27 cellular contexts compared by ENCODE assay signal in the genomic region with DNA sequence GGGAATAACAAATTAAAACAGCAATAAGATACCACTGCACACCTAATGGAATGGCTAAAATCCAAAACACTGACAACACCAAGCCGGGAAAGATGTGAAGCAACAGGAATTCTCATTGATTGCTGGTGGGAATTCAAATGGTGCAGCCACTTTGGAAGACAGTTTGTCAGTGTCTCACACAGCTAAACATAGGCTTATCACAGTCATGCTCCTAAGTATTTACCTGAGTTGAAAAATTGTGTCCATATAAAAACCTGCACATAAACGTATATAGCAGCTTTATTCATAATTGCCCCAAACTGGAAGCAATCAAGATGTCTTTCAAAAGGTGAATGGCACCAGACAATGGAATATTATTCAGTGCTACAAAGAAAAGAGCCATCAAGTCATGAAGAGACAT. TPM values are rescaled to one million over a fixed set of nuclear protein-coding genes. Genes with fewer than 3 reads are reported as not detected.
DNase-seq lines count a peak whose midpoint lies in the region; ATAC-seq, FAIRE-seq and TF ChIP-seq lines count a peak whose summit lies in the region.
"Had no signal": no experiment of that assay in that cellular context is flagged by ENCODE, and none has a peak within 500 bp of the region (broad histone marks: within the 10 kb centered on the region; RNA-seq: fewer than 3 reads in every experiment).

No MANE protein-coding gene starts in this region.

- no peaks in the 10 kb centered on the region for H3K27me3 ChIP-seq in left ventricle myocardium inferior (ENCODE audit: low read depth)
- no peaks in the 10 kb centered on the region for H3K27me3 ChIP-seq in right cardiac atrium (ENCODE audit: control insufficient read depth, insufficient read depth)
- H3K27me3 ChIP-seq: BLaER1 treated with 17β-estradiol and CSF1 and Interleukin-3, amounts not matched to agents 10 nM and 100 nM; SJCRH30 had no signal

- H3K9me3 Mint-ChIP-seq in activated T-helper 17 cell treated with anti-CD3 and anti-CD28 coated beads, Interleukin-2, amount 50 U/mL, for 72 hours = no peaks in the 10 kb centered on the region
- H3K9me3 Mint-ChIP-seq in natural killer cell treated with Interleukin-12 subunit alpha and Interleukin-12 subunit beta and Interleukin-15 and Interleukin-18, amount 100 ng/mL, for 72 hours = peaks cover 4% of the 10 kb centered on the region
- H3K9me3 Mint-ChIP-seq: CD4-positive, alpha-beta T cell had no signal

- peak overlapping the region; percentile 39 for H3K27ac Mint-ChIP-seq in activated T-helper 17 cell treated with anti-CD3 and anti-CD28 coated beads, Interleukin-2, amount 50 U/mL, for 72 hours
- peak overlapping the region; percentile 68 to 93 for H3K27ac Mint-ChIP-seq in natural killer cell treated with Interleukin-12 subunit alpha and Interleukin-12 subunit beta and Interleukin-15 and Interleukin-18, amount 100 ng/mL, for 72 hours
- H3K27ac Mint-ChIP-seq: CD4-positive, alpha-beta T cell had no signal

- H3K36me3 ChIP-seq in left ventricle myocardium inferior = no peaks in the 10 kb centered on the region
- H3K36me3 ChIP-seq: SJCRH30 had no signal

- no peak overlapping the region for H3K4me3 ChIP-seq in left ventricle myocardium inferior
- H3K4me3 ChIP-seq in right cardiac atrium (ENCODE audit: low read length) = no peak overlapping the region
- H3K4me3 ChIP-seq: A549; BLaER1 treated with 17β-estradiol and CSF1 and Interleukin-3, amounts not matched to agents 10 nM and 100 nM; GM12878; PC-9; SJCRH30 had no signal

- WGBS in right cardiac atrium = 77% methylated on average over 2 of the region's 2 CpGs

- peaks cover 11% of the 10 kb centered on the region for H3K4me1 Mint-ChIP-seq in activated T-helper 17 cell treated with anti-CD3 and anti-CD28 coated beads, Interleukin-2, amount 50 U/mL, for 72 hours
- H3K4me1 Mint-ChIP-seq in natural killer cell treated with Interleukin-12 subunit alpha and Interleukin-12 subunit beta and Interleukin-15 and Interleukin-18, amount 100 ng/mL, for 72 hours (ENCODE audit: low read depth in 2 of 2) = peaks cover 47 to 62% of the 10 kb centered on the region in 2 donors

- intact Hi-C loops in left ventricle myocardium inferior (cut with micrococcal nuclease) = no loop called here
- intact Hi-C loops in right cardiac atrium (cut with DNase I) = no loop called here

- DNase-seq in left ventricle myocardium inferior (no peak), right cardiac atrium (no peak), GM19239 (ENCODE audit: insufficient read length, low spot score) (no peak), anterior cingulate cortex (lab: John Stamatoyannopoulos, UW) (no peak)
- no peak for DNase-seq in natural killer cell treated with Interleukin-12 subunit alpha and Interleukin-12 subunit beta and Interleukin-15 and Interleukin-18, amount 100 ng/mL, for 72 hours (ENCODE audit: low spot score)
- DNase-seq in activated CD4-positive, alpha-beta T cell treated with anti-CD3 and anti-CD28 coated beads for 48 hours = no peak
- DNase-seq: AML-193; CD4-positive, alpha-beta T cell; COR-L47; DMS79; EL; GDM1; NCI-H1048; NCI-H1417; NCI-H1694; NCI-H2081; NCI-H2227 treated with DMSO at 0.1 percent for 48 hours; NCI-H526 treated with DMSO at 0.1 percent for 48 hours; PC-9; SJCRH30 had no signal

- H3K36me3 Mint-ChIP-seq in activated T-helper 17 cell treated with anti-CD3 and anti-CD28 coated beads, Interleukin-2, amount 50 U/mL, for 72 hours (ENCODE audit: low read depth) = peaks cover 6% of the 10 kb centered on the region
- H3K36me3 Mint-ChIP-seq in natural killer cell treated with Interleukin-12 subunit alpha and Interleukin-12 subunit beta and Interleukin-15 and Interleukin-18, amount 100 ng/mL, for 72 hours = peaks cover 21% of the 10 kb centered on the region

- no peak for TF ChIP-seq CTCF in left ventricle myocardium inferior (IDR thresholded peaks at IDR 0.05; ENCODE audit: borderline replicate concordance)

- H3K4me1 ChIP-seq in left ventricle myocardium inferior (peaks cover 22% of the 10 kb centered on the region), right cardiac atrium (ENCODE audit: control insufficient read depth, insufficient read depth, low read length) (peaks cover 1% of the 10 kb centered on the region)
- H3K4me1 ChIP-seq: A549, SJCRH30 had no signal

- H3K27me3 Mint-ChIP-seq in activated T-helper 17 cell treated with anti-CD3 and anti-CD28 coated beads, Interleukin-2, amount 50 U/mL, for 72 hours = no peaks in the 10 kb centered on the region
- no peaks in the 10 kb centered on the region for H3K27me3 Mint-ChIP-seq in natural killer cell treated with Interleukin-12 subunit alpha and Interleukin-12 subunit beta and Interleukin-15 and Interleukin-18, amount 100 ng/mL, for 72 hours
- H3K27me3 Mint-ChIP-seq: CD4-positive, alpha-beta T cell had no signal

- FAIRE-seq in GM19239 (lab: Jason Lieb, UNC) = no peak
- FAIRE-seq: A549 had no signal

- H3K4me3 Mint-ChIP-seq in activated T-helper 17 cell treated with anti-CD3 and anti-CD28 coated beads, Interleukin-2, amount 50 U/mL, for 72 hours = no peak overlapping the region
- peak overlapping the region; percentile 29 for H3K4me3 Mint-ChIP-seq in natural killer cell treated with Interleukin-12 subunit alpha and Interleukin-12 subunit beta and Interleukin-15 and Interleukin-18, amount 100 ng/mL, for 72 hours
- H3K4me3 Mint-ChIP-seq: CD4-positive, alpha-beta T cell had no signal

- ATAC-seq in right cardiac atrium = no peak
- ATAC-seq in activated T-helper 17 cell treated with anti-CD3 and anti-CD28 coated beads, Interleukin-2, amount 50 U/mL, for 72 hours (replicated peaks) = no peak
- no peak for ATAC-seq in natural killer cell treated with Interleukin-12 subunit alpha and Interleukin-12 subunit beta and Interleukin-15 and Interleukin-18, amount 100 ng/mL, for 72 hours
- ATAC-seq: A549, GM12878, HCT116, Right ventricle myocardium inferior had no signal

- H3K27ac ChIP-seq in left ventricle myocardium inferior (replicated peaks) (peak overlapping the region; percentile 69), right cardiac atrium (ENCODE audit: low read length) (no peak overlapping the region)
- H3K27ac ChIP-seq: A549; BLaER1 treated with 17β-estradiol and CSF1 and Interleukin-3, amounts not matched to agents 10 nM and 100 nM; HL-60; PC-9; SJCRH30 had no signal

- H3K9me3 ChIP-seq in left ventricle myocardium inferior (replicated peaks) = no peaks in the 10 kb centered on the region
- H3K9me3 ChIP-seq in right cardiac atrium (ENCODE audit: control insufficient read depth, low read length) = no peaks in the 10 kb centered on the region
- H3K9me3 ChIP-seq: A549, SJCRH30 had no signal

RNA-seq across cellular contexts. Expression of gene GNPTAB, which starts 21.6 kb away (rescaled TPM):
- total RNA-seq in left ventricle myocardium inferior = 55.2 TPM
- total RNA-seq in right cardiac atrium = 10 to 100 TPM; 46.7 to 53.6 (median 50.7) TPM
- polyA plus RNA-seq in right cardiac atrium = 25.6 TPM
- total RNA-seq in activated T-helper 17 cell treated with anti-CD3 and anti-CD28 coated beads, Interleukin-2, amount 50 U/mL, for 72 hours = 10 to 100 TPM; 29.8 to 41.1 TPM
- 100 to 1,000 TPM; 139 to 186 TPM for total RNA-seq in natural killer cell treated with Interleukin-12 subunit alpha and Interleukin-12 subunit beta and Interleukin-15 and Interleukin-18, amount 100 ng/mL, for 72 hours
